Comparison of ENCODE assay signal across 8 cellular contexts in the genomic region with DNA sequence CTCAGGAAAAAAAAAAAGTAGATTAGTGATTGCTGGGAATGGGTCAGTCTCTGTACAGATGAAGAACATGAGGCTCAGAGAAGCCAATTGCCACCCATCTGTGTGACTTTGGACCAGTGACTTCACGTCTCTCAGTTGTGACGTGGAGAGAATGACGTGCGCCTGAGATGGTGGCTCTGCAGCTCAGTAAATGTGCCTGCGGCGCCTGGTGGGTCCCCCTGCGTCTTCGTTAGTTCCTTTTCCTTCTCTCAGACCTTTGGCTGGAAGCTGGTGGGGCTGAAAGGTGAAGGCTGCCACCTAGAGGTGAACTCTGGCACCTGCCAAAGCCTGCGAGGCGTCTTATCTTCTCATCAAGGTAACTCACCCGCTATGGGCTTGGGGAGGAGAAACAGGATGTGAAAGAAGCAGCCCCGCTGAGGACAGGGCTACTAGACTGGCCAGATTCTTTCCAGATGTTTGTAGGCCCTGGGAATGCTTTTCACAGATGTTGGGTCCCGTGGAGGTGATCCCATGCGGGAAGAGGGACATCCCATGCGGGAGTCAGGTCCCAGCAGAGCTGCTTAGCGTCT. TPM values are rescaled to one million over a fixed set of nuclear protein-coding genes. Genes with fewer than 3 reads are reported as not detected.
DNase-seq lines count a peak whose midpoint lies in the region; ATAC-seq and TF ChIP-seq lines count a peak whose summit lies in the region.

No MANE protein-coding gene starts in this region.

- H3K27ac ChIP-seq in BLaER1 = 0 out of 2 replicates have a peak overlapping the region, but pooled peaks have one; percentile 30

- H3K9me3 Mint-ChIP-seq in chondrocyte (ENCODE audit: low read depth) = no peaks in the 10 kb centered on the region

- no peaks in the 10 kb centered on the region for H3K27me3 Mint-ChIP-seq in chondrocyte (ENCODE audit: low read depth)

- peaks cover 16% of the 10 kb centered on the region for H3K4me1 Mint-ChIP-seq in chondrocyte (ENCODE audit: low read depth)

- 4 to 7% methylated on average over 16 of the region's 16 CpGs for WGBS in lower leg skin, 2 donors

- peak overlapping the region; percentile 17 for H3K27ac Mint-ChIP-seq in chondrocyte (ENCODE audit: unreplicated experiment)

- peak overlapping the region; percentile 71 for H3K4me2 ChIP-seq in BLaER1

- peak overlapping the region; percentile 59 for H3K4me3 Mint-ChIP-seq in chondrocyte (ENCODE audit: unreplicated experiment)

- intact Hi-C loops in lower leg skin (cut with DNase I; ENCODE audit: low total_unique reads) = loop anchor here (5.0 kb wide), 2 partner anchors 42 to 98 kb away; no protein-coding TSS in a partner anchor

- H3K27me3 ChIP-seq in BLaER1 = no peaks in the 10 kb centered on the region

- no peaks in the 10 kb centered on the region for H4K20me1 ChIP-seq in BLaER1

- no peaks in the 10 kb centered on the region for H3K9me3 ChIP-seq in BLaER1

- DNase-seq in NCI-H748 (lab: John Stamatoyannopoulos, UW; ENCODE audit: unreplicated experiment) = peak; percentile 88
- peak; percentile 85 to 89 for DNase-seq in activated CD4-positive, alpha-beta T cell treated with anti-CD3 and anti-CD28 coated beads for 4 hours
- no peak for DNase-seq in chondrocyte (ENCODE audit: low spot score)
- DNase-seq in lower leg skin (ENCODE audit: low spot score in 2 of 2) = peak; percentile 85 to 97
- DNase-seq in stimulated activated CD4-positive, alpha-beta T cell treated with anti-CD3 and anti-CD28 coated beads, TNF-alpha, amount 100 ng/mL, for 24 hours (ENCODE audit: low read depth in 3 of 3) = peak; percentile 79 to 91 (median 86)

- ATAC-seq in GM19438 (IDR thresholded peaks at IDR 0.05; ENCODE audit: low read depth, unreplicated experiment) (peak; percentile 76), HG03521 (IDR thresholded peaks at IDR 0.05; ENCODE audit: unreplicated experiment) (peak; percentile 69)

- no peaks in the 10 kb centered on the region for H3K36me3 ChIP-seq in BLaER1

- TF ChIP-seq POLR2A in lower leg skin (IDR thresholded peaks at IDR 0.05) = no peak

- H3K9ac ChIP-seq in BLaER1 = no peak overlapping the region

- H3K36me3 Mint-ChIP-seq in chondrocyte (ENCODE audit: low read depth) = no peaks in the 10 kb centered on the region

- peaks cover 72% of the 10 kb centered on the region for H3K4me1 ChIP-seq in BLaER1

- peak; percentile 96 for TF ChIP-seq CTCF in chondrocyte (IDR thresholded peaks at IDR 0.05)
- TF ChIP-seq CTCF in lower leg skin (IDR thresholded peaks at IDR 0.05) = peak in 1 of 3 donors; percentile 86

- H3K4me3 ChIP-seq in BLaER1 (no peak overlapping the region), lower leg skin (ENCODE audit: low read depth, poor library complexity, severe bottlenecking) (no peak overlapping the region)

RNA-seq across cellular contexts. Expression of a gene that starts 8.7 kb away (rescaled TPM):
- total RNA-seq in chondrocyte (0.72 to 4.3 TPM (median 0.87 TPM) in 3 replicates), lower leg skin (10 to 100 TPM in 2 of 4 donors, 1 to 10 TPM in 2; 6.0 to 12.1 (median 9.0) TPM)

RNA-seq across cellular contexts. Expression of a gene that starts 19.5 kb away (rescaled TPM):
- 81.8 to 330 TPM (median 83.5 TPM) in 3 replicates for total RNA-seq in chondrocyte
- 100 to 1,000 TPM in 3 of 4 donors, 10 to 100 TPM in 1; 81.2 to 209 (median 122) TPM for total RNA-seq in lower leg skin

RNA-seq across cellular contexts. Expression of a gene that starts 55.8 kb away (rescaled TPM):
- total RNA-seq in chondrocyte = 21.9 to 30.8 TPM (median 27.6 TPM) in 3 replicates
- 100 to 1,000 TPM; 103 to 114 (median 108) TPM for total RNA-seq in lower leg skin
